ENCODE assay signal across 8 cellular contexts in genomic region chr7:140673770-140674155, GRCh38. TPM values are rescaled to one million over a fixed set of nuclear protein-coding genes. Genes with fewer than 3 reads are reported as not detected.
DNase-seq lines count a peak whose midpoint lies in the region; ATAC-seq and TF ChIP-seq lines count a peak whose summit lies in the region.

No MANE protein-coding gene starts in this region.

- H3K27me3 ChIP-seq in CD4-positive, CD25-positive, alpha-beta regulatory T cell (ENCODE audit: control insufficient read depth, insufficient read depth, low read length): no peaks in the 10 kb centered on the region
- no peaks in the 10 kb centered on the region for H3K27me3 ChIP-seq in Panc1 (ENCODE audit: control insufficient read depth, insufficient read depth, low read length)
- H3K27me3 ChIP-seq in esophagus (ENCODE audit: control insufficient read depth in 1 of 2, insufficient read depth in 2 of 2, low read length in 2 of 2): no peaks in the 10 kb centered on the region
- H3K27me3 ChIP-seq in neuronal stem cell (ENCODE audit: control insufficient read depth in 3 of 3, insufficient read depth in 3 of 3, low read depth in 1 of 3, low read length in 3 of 3): peaks cover 0 to 12% (median 0%) of the 10 kb centered on the region in 3 experiments

- peaks cover 6% of the 10 kb centered on the region for H3K27me3 Mint-ChIP-seq in CD4-positive, CD25-positive, alpha-beta regulatory T cell

- no peaks in the 10 kb centered on the region for H3K9me3 Mint-ChIP-seq in CD4-positive, CD25-positive, alpha-beta regulatory T cell

- DNase-seq in CD4-positive, CD25-positive, alpha-beta regulatory T cell: no peak
- DNase-seq in Panc1 (ENCODE audit: low read depth, low spot score) (no peak), neuronal stem cell (ENCODE audit: low spot score) (no peak), iPS-NIHi11 (ENCODE audit: low spot score) (no peak), KG1 (lab: John Stamatoyannopoulos, UW) (no peak), GM03348 (ENCODE audit: low spot score) (no peak)

- H3K9ac ChIP-seq in neuronal stem cell (ENCODE audit: low read depth, low read length, poor library complexity): peak overlapping the region; percentile 30

- H3K36me3 ChIP-seq in CD4-positive, CD25-positive, alpha-beta regulatory T cell (ENCODE audit: control insufficient read depth, insufficient read depth, low read length): peaks cover 1% of the 10 kb centered on the region
- H3K36me3 ChIP-seq in Panc1 (ENCODE audit: control insufficient read depth, insufficient read depth, low read length) (no peaks in the 10 kb centered on the region), esophagus (ENCODE audit: control insufficient read depth in 2 of 2, insufficient read depth in 2 of 2, low read length in 1 of 2) (peaks cover 0 to 11% of the 10 kb centered on the region in 2 donors), neuronal stem cell (replicated peaks in 1 of 2; ENCODE audit: control insufficient read depth in 2 of 2, insufficient read depth in 2 of 2, low read length in 2 of 2) (peaks cover 0 to 2% of the 10 kb centered on the region in 2 donors)

- no peak overlapping the region for H2BK12ac ChIP-seq in neuronal stem cell (ENCODE audit: low read length)

- H3K36me3 Mint-ChIP-seq in CD4-positive, CD25-positive, alpha-beta regulatory T cell: peaks cover 14% of the 10 kb centered on the region

- no peaks in the 10 kb centered on the region for H3K9me3 ChIP-seq in CD4-positive, CD25-positive, alpha-beta regulatory T cell (ENCODE audit: control insufficient read depth in 2 of 2, low read length in 2 of 2)
- no peaks in the 10 kb centered on the region for H3K9me3 ChIP-seq in Panc1 (ENCODE audit: control insufficient read depth, insufficient read depth, low read depth, low read length)
- H3K9me3 ChIP-seq in esophagus (ENCODE audit: control insufficient read depth in 2 of 2, insufficient read depth in 1 of 2, low read depth in 1 of 2, low read length in 1 of 2): no peaks in the 10 kb centered on the region
- H3K9me3 ChIP-seq in neuronal stem cell (replicated peaks in 1 of 2; ENCODE audit: control insufficient read depth in 2 of 2, insufficient read depth in 1 of 2, low read depth in 1 of 2, low read length in 2 of 2): peaks cover 0 to 2% of the 10 kb centered on the region in 2 donors

- WGBS in esophagus, 2 donors: 19 to 20% methylated on average over 18 of the region's 18 CpGs
- WGBS in neuronal stem cell (ENCODE audit: extremely low coverage in 2 of 2, insufficient read length in 2 of 2, insufficient replicate concordance in 1 of 2), 2 donors: no CpG with 5 or more reads among the region's 18 CpGs

- H3K14ac ChIP-seq in neuronal stem cell (ENCODE audit: low read length): peak overlapping the region; percentile 51

- peak overlapping the region; percentile 87 to 95 (median 90) for H3K4me3 Mint-ChIP-seq in CD4-positive, CD25-positive, alpha-beta regulatory T cell

- peak overlapping the region; percentile 55 for H3K4me3 ChIP-seq in CD4-positive, CD25-positive, alpha-beta regulatory T cell (ENCODE audit: low read depth, low read length)
- H3K4me3 ChIP-seq in Panc1 (ENCODE audit: low read depth in 2 of 2, low read length in 2 of 2) (peak overlapping the region; percentile 64 to 78), esophagus (ENCODE audit: low read depth in 1 of 2, low read length in 2 of 2) (peak overlapping the region; percentile 63 to 68), neuronal stem cell (ENCODE audit: low read length in 2 of 2) (peak overlapping the region; percentile 51 to 84)

- H3K4me1 ChIP-seq in CD4-positive, CD25-positive, alpha-beta regulatory T cell (ENCODE audit: control insufficient read depth, insufficient read depth, low read length, poor library complexity, severe bottlenecking): peaks cover 22% of the 10 kb centered on the region
- H3K4me1 ChIP-seq in Panc1 (ENCODE audit: control insufficient read depth, insufficient read depth, low read length) (no peaks in the 10 kb centered on the region; the same call in 1 of the 2 replicates), esophagus (ENCODE audit: control insufficient read depth in 2 of 2, insufficient read depth in 2 of 2, low read length in 1 of 2) (peaks cover 3 to 4% of the 10 kb centered on the region in 2 donors), neuronal stem cell (ENCODE audit: control insufficient read depth in 2 of 2, insufficient read depth in 1 of 2, low read depth in 1 of 2, low read length in 2 of 2) (peaks cover 4 to 10% of the 10 kb centered on the region in 2 donors)

- peak overlapping the region; percentile 42 for H2BK5ac ChIP-seq in neuronal stem cell (ENCODE audit: low read length)

- no peak overlapping the region for H3K4ac ChIP-seq in neuronal stem cell (ENCODE audit: low read length)

- no TSS peak for BruUV-seq in Panc1 (replicated peaks; lab: Mats Ljungman, UMichigan)

- no peak for ATAC-seq in CD4-positive, CD25-positive, alpha-beta regulatory T cell (ENCODE audit: low read depth in 2 of 2)
- ATAC-seq in Panc1: no peak
- ATAC-seq in GM21390 (IDR thresholded peaks at IDR 0.05; ENCODE audit: unreplicated experiment): no peak

- POLR2A ChIA-PET in Panc1 (lab: Charles Lee): no interaction called here

- peaks cover 0 to 47% (median 35%) of the 10 kb centered on the region in 4 donors for H3K4me1 Mint-ChIP-seq in CD4-positive, CD25-positive, alpha-beta regulatory T cell

- H2AK5ac ChIP-seq in neuronal stem cell (ENCODE audit: low read depth, low read length): peak overlapping the region; percentile 79

- in situ Hi-C loops in Panc1 (cut with HindIII; ENCODE audit: low pct_unique_long_range_greater_than_20kb, low sequenced_read_pairs): no loop called here

- peak overlapping the region; percentile 62 for H3K23ac ChIP-seq in neuronal stem cell (ENCODE audit: low read depth, low read length, poor library complexity)

- peak overlapping the region; percentile 74 for H3K27ac ChIP-seq in CD4-positive, CD25-positive, alpha-beta regulatory T cell (ENCODE audit: insufficient read depth, low read length, poor library complexity, severe bottlenecking)
- H3K27ac ChIP-seq in Panc1 (ENCODE audit: low read length) (no peak overlapping the region; the same call in 1 of the 2 replicates), esophagus (ENCODE audit: low read depth in 2 of 2, low read length in 1 of 2) (peak overlapping the region; percentile 85 to 89), neuronal stem cell (replicated peaks; ENCODE audit: low read length) (no peak overlapping the region)

- H3K27ac Mint-ChIP-seq in CD4-positive, CD25-positive, alpha-beta regulatory T cell: peak overlapping the region; percentile 14 to 90 (median 86)

- H4K91ac ChIP-seq in neuronal stem cell (ENCODE audit: low read depth, low read length, poor library complexity): no peak overlapping the region

- H4K8ac ChIP-seq in neuronal stem cell (ENCODE audit: low read depth, low read length): no peak overlapping the region

- peak overlapping the region; percentile 98 for H2AFZ ChIP-seq in neuronal stem cell (ENCODE audit: low read length)

- no peaks in the 10 kb centered on the region for H3K79me1 ChIP-seq in neuronal stem cell (ENCODE audit: low read depth, low read length)

- intact Hi-C loops in Panc1 (cut with micrococcal nuclease; ENCODE audit: unreplicated experiment): loop anchor here (10.0 kb wide), 1 partner anchor 311 kb away; no protein-coding TSS in a partner anchor

- H2BK15ac ChIP-seq in neuronal stem cell (ENCODE audit: low read length): no peak overlapping the region

- peak overlapping the region; percentile 95 for H3K4me2 ChIP-seq in neuronal stem cell (ENCODE audit: insufficient read depth, low read length, poor library complexity, severe bottlenecking)

- CTCF ChIA-PET in Panc1 (lab: Charles Lee): interaction anchor here (0.6 kb wide), 1 partner anchor 10 kb away, joined by 15 read pairs; no protein-coding TSS in a partner anchor

- H3K18ac ChIP-seq in neuronal stem cell (ENCODE audit: low read length): peak overlapping the region; percentile 25

- no peak overlapping the region for H2BK120ac ChIP-seq in neuronal stem cell (ENCODE audit: low read depth, low read length)

- TF ChIP-seq CTCF in Panc1 (IDR thresholded peaks at IDR 0.05): no peak; the same call in 1 of the 2 replicates

RNA-seq across cellular contexts. Expression of gene ADCK2, which starts 1.0 kb away (rescaled TPM):
- 14.3 TPM for total RNA-seq in CD4-positive, CD25-positive, alpha-beta regulatory T cell
- polyA plus RNA-seq in CD4-positive, CD25-positive, alpha-beta regulatory T cell: 10 to 100 TPM; 29.9 to 35.2 (median 32.1) TPM
- 21.6 TPM for total RNA-seq in Panc1 (2021; ENCODE audit: unreplicated experiment)
- 28.6 TPM for polyA plus RNA-seq in Panc1 (2012; ENCODE audit: insufficient read length)
- polyA plus RNA-seq in esophagus: 10 to 100 TPM in 1 of 2 donors, 1 to 10 TPM in 1; 9.2 to 14.8 TPM
- polyA plus RNA-seq in neuronal stem cell (2013, experiment 1 of 2): 8.7 TPM
- polyA plus RNA-seq in neuronal stem cell (2013, experiment 2 of 2): 8.8 TPM

RNA-seq across cellular contexts. Expression of gene NDUFB2, which starts 22.7 kb away (rescaled TPM):
- total RNA-seq in CD4-positive, CD25-positive, alpha-beta regulatory T cell: 91.5 TPM
- 100 to 1,000 TPM; 388 to 529 (median 432) TPM for polyA plus RNA-seq in CD4-positive, CD25-positive, alpha-beta regulatory T cell
- total RNA-seq in Panc1 (2021; ENCODE audit: unreplicated experiment): 246 TPM
- polyA plus RNA-seq in Panc1 (2012; ENCODE audit: insufficient read length): 265 TPM
- polyA plus RNA-seq in esophagus: 100 to 1,000 TPM; 152 to 292 TPM
- 296 TPM for polyA plus RNA-seq in neuronal stem cell (2013, experiment 1 of 2)
- 293 TPM for polyA plus RNA-seq in neuronal stem cell (2013, experiment 2 of 2)

RNA-seq across cellular contexts. Expression of gene DENND2A, which starts 33.1 kb away (rescaled TPM):
- not detected for total RNA-seq in CD4-positive, CD25-positive, alpha-beta regulatory T cell
- polyA plus RNA-seq in CD4-positive, CD25-positive, alpha-beta regulatory T cell: not detected
- total RNA-seq in Panc1 (2021; ENCODE audit: unreplicated experiment): 1.4 TPM
- 2.3 TPM for polyA plus RNA-seq in Panc1 (2012; ENCODE audit: insufficient read length)
- 1 to 10 TPM; 1.2 to 1.5 TPM for polyA plus RNA-seq in esophagus
- 32.4 TPM for polyA plus RNA-seq in neuronal stem cell (2013, experiment 1 of 2)
- polyA plus RNA-seq in neuronal stem cell (2013, experiment 2 of 2): 33.1 TPM

Comparison
In these comparisons a context has a peak if more than half of its experiments do, and no peak if none do; other contexts are left out.
1. H3K27ac ChIP-seq: peak in CD4-positive, CD25-positive, alpha-beta regulatory T cell (single experiment) and esophagus (2 of 2); none in Panc1 (single experiment) and neuronal stem cell (single experiment).
2. Peak in every context shown above with its lines, with median percentiles within 50 percentile points of each other: H3K4me3 ChIP-seq.